In genomic region chr1:78277253-78277652, GRCh38 we compare ENCODE assay signal across 10 cellular contexts.
DNase-seq lines count a peak whose midpoint lies in the region; ATAC-seq, FAIRE-seq and TF ChIP-seq lines count a peak whose summit lies in the region.
"Had no signal": no experiment of that assay in that cellular context is flagged by ENCODE, and none has a peak within 500 bp of the region (broad histone marks: within the 10 kb centered on the region; RNA-seq: fewer than 3 reads in every experiment).

No MANE protein-coding gene starts in this region.

- no peak overlapping the region for H4K5ac ChIP-seq in H9 (ENCODE audit: insufficient read length, low read depth, low read length)

- no peaks in the 10 kb centered on the region for H4K20me1 ChIP-seq in keratinocyte (ENCODE audit: control insufficient read depth, extremely low read depth, insufficient read depth, low read length)
- H4K20me1 ChIP-seq in H9 (ENCODE audit: control insufficient read depth, insufficient read depth, insufficient read length), result no peaks in the 10 kb centered on the region

- H3K9ac ChIP-seq in keratinocyte (ENCODE audit: control insufficient read depth, extremely low read depth, insufficient read depth, low read length) (no peak overlapping the region), H9 (ENCODE audit: extremely low read depth, insufficient read length, low read length) (no peak overlapping the region)

- TF ChIP-seq POLR2A in erythroblast (IDR thresholded peaks at IDR 0.05; ENCODE audit: low read length), result no peak

- H3K27ac ChIP-seq in keratinocyte (ENCODE audit: control insufficient read depth, insufficient read depth, low read length), result no peak overlapping the region
- H3K27ac ChIP-seq in H9 (ENCODE audit: insufficient read length, low read depth, low read length), result no peak overlapping the region
- H3K27ac ChIP-seq: spleen had no signal

- H3K4me1 Mint-ChIP-seq in H9, result no peaks in the 10 kb centered on the region

- no peak overlapping the region for H4K8ac ChIP-seq in H9 (replicated peaks; ENCODE audit: insufficient read length, low read depth, low read length)

- peaks cover 8% of the 10 kb centered on the region for H3K27me3 ChIP-seq in keratinocyte (ENCODE audit: control insufficient read depth, extremely low read depth, insufficient read depth, low read length)
- H3K27me3 ChIP-seq in H9 (ENCODE audit: insufficient read depth, low read length), result no peaks in the 10 kb centered on the region

- H3K4me1 ChIP-seq in keratinocyte (ENCODE audit: control insufficient read depth, extremely low read depth, insufficient read depth, low read length), result no peaks in the 10 kb centered on the region
- H3K4me1 ChIP-seq in H9 (ENCODE audit: insufficient read depth, low read length), result no peaks in the 10 kb centered on the region
- H3K4me1 ChIP-seq: spleen had no signal

- H4K91ac ChIP-seq in H9 (ENCODE audit: insufficient read length, low read depth, low read length), result no peak overlapping the region

- H2BK12ac ChIP-seq in H9 (ENCODE audit: insufficient read length, low read depth, low read length), result no peak overlapping the region

- peaks cover 38% of the 10 kb centered on the region for H3K27me3 Mint-ChIP-seq in H9 (ENCODE audit: low read depth)

- H3K23me2 ChIP-seq in H9 (ENCODE audit: insufficient read length, low read depth, low read length, poor library complexity, severe bottlenecking), result no peaks in the 10 kb centered on the region

- peak; percentile 95 for DNase-seq in OCI-M1 (lab: John Stamatoyannopoulos, UW)
- DNase-seq in keratinocyte (ENCODE audit: low read depth, low spot score), result no peak
- no peak for DNase-seq in NCI-H128 (lab: John Stamatoyannopoulos, UW; ENCODE audit: unreplicated experiment)
- DNase-seq in activated naive CD4-positive, alpha-beta T cell treated with anti-CD3 and anti-CD28 coated beads, Interleukin-2, amount 50 U/mL, for 16 hours, result no peak
- DNase-seq in erythroblast (lab: John Stamatoyannopoulos, UW), result no peak
- no peak for DNase-seq in H9
- DNase-seq: spleen had no signal

- no peak overlapping the region for H2AFZ ChIP-seq in keratinocyte (ENCODE audit: control insufficient read depth, low read length)
- no peak overlapping the region for H2AFZ ChIP-seq in H9 (ENCODE audit: low read length)

- no peak overlapping the region for H3T11ph ChIP-seq in H9 (ENCODE audit: low read length)

- TF ChIP-seq CTCF in keratinocyte (optimal IDR thresholded peaks at IDR 0.05 in 1 of 3, IDR thresholded peaks at IDR 0.05 in 1 of 3, conservative IDR thresholded peaks at IDR 0.05 in 1 of 3; ENCODE audit: extremely low read depth in 1 of 3, insufficient read depth in 2 of 3, low read length in 3 of 3) (no peak), H9 (conservative IDR thresholded peaks at IDR 0.05) (no peak)

- H3K36me3 Mint-ChIP-seq in H9 (ENCODE audit: insufficient read depth in 1 of 3, low read depth in 3 of 3), result no peaks in the 10 kb centered on the region; a peak in 1 of 7 replicates

- peak; percentile 76 for ATAC-seq in GM18868 (IDR thresholded peaks at IDR 0.05; ENCODE audit: unreplicated experiment)
- peak; percentile 52 for ATAC-seq in HG02970 (IDR thresholded peaks at IDR 0.05; ENCODE audit: low FRiP score, unreplicated experiment)

- no peak overlapping the region for H3K14ac ChIP-seq in H9 (ENCODE audit: insufficient read depth, low read length)

- H3K36me3 ChIP-seq in keratinocyte (ENCODE audit: control insufficient read depth in 2 of 2, extremely low read depth in 1 of 2, insufficient read depth in 2 of 2, low read length in 2 of 2), result no peaks in the 10 kb centered on the region
- H3K36me3 ChIP-seq: spleen had no signal

- H3K79me1 ChIP-seq in H9 (ENCODE audit: insufficient read depth, low read depth, low read length, poor library complexity, severe bottlenecking), result no peaks in the 10 kb centered on the region

- H3K9me3 Mint-ChIP-seq in H9, result peaks cover 0 to 4% of the 10 kb centered on the region in 2 experiments; a peak in 1 of 5 replicates
- H3K9me3 Mint-ChIP-seq: T-helper 2 cell treated with Interferon-gamma antibody and Interleukin-4, amounts not matched to agents 5 μg/mL and 100 μg/mL, for 36 hours had no signal

- H2BK15ac ChIP-seq in H9 (ENCODE audit: low read depth, low read length), result no peak overlapping the region

- H3K4me2 ChIP-seq in keratinocyte (ENCODE audit: control insufficient read depth, extremely low read depth, insufficient read depth, low read depth, low read length) (no peak overlapping the region), H9 (ENCODE audit: insufficient read depth, insufficient read length, low read length) (no peak overlapping the region)

- H3K9me3 ChIP-seq in keratinocyte (ENCODE audit: control insufficient read depth, low read depth, low read length) (no peaks in the 10 kb centered on the region), H9 (ENCODE audit: control insufficient read depth, low read depth, low read length) (no peaks in the 10 kb centered on the region)
- H3K9me3 ChIP-seq: spleen had no signal

- H3K23ac ChIP-seq in H9 (ENCODE audit: insufficient read length, low read depth, low read length), result no peak overlapping the region

- FAIRE-seq in keratinocyte (lab: Jason Lieb, UNC), result peak; percentile 43

- no peak overlapping the region for H2AK5ac ChIP-seq in H9 (ENCODE audit: insufficient read length, low read length)

- H3K9me1 ChIP-seq in keratinocyte (ENCODE audit: control insufficient read depth, extremely low read depth, insufficient read depth, low read length), result no peaks in the 10 kb centered on the region

- H2BK120ac ChIP-seq in H9 (ENCODE audit: low read depth, low read length, poor library complexity, severe bottlenecking), result no peak overlapping the region

- H3K18ac ChIP-seq in H9 (ENCODE audit: insufficient read length, low read depth, low read length), result no peak overlapping the region

- no peak overlapping the region for H3K56ac ChIP-seq in H9 (ENCODE audit: insufficient read length, low read depth, low read length)

- no peaks in the 10 kb centered on the region for H3K79me2 ChIP-seq in keratinocyte (ENCODE audit: control insufficient read depth, insufficient read depth, low read length)
- H3K79me2 ChIP-seq in H9 (ENCODE audit: insufficient read depth, low read length), result no peaks in the 10 kb centered on the region

- H2BK20ac ChIP-seq in H9 (ENCODE audit: low read depth, low read length, poor library complexity, severe bottlenecking), result no peak overlapping the region

- H3K4ac ChIP-seq in H9 (ENCODE audit: low read depth, low read length), result no peak overlapping the region

- H2BK5ac ChIP-seq in H9 (ENCODE audit: insufficient read length, low read length), result no peak overlapping the region

- H3K27ac Mint-ChIP-seq in H9, result no peak overlapping the region
- H3K27ac Mint-ChIP-seq: T-helper 2 cell treated with Interferon-gamma antibody and Interleukin-4, amounts not matched to agents 5 μg/mL and 100 μg/mL, for 36 hours had no signal

- dilution Hi-C loops in keratinocyte (cut with MboI; ENCODE audit: extremely low pct_ligation_motif_present, low sequenced_read_pairs), result no loop called here

- no peak overlapping the region for H3K4me3 Mint-ChIP-seq in H9
- H3K4me3 Mint-ChIP-seq: T-helper 2 cell treated with Interferon-gamma antibody and Interleukin-4, amounts not matched to agents 5 μg/mL and 100 μg/mL, for 36 hours had no signal

- no peak overlapping the region for H3K4me3 ChIP-seq in keratinocyte (ENCODE audit: control insufficient read depth in 2 of 3, extremely low read depth in 1 of 3, insufficient read depth in 2 of 3, low read depth in 1 of 3, low read length in 3 of 3)
- H3K4me3 ChIP-seq: spleen had no signal
